ENCODE assay signal across 20 cellular contexts in genomic region chr16:13435873-13436474, GRCh38.
DNase-seq lines count a peak whose midpoint lies in the region; ATAC-seq, FAIRE-seq and TF ChIP-seq lines count a peak whose summit lies in the region.
"Had no signal": no experiment of that assay in that cellular context is flagged by ENCODE, and none has a peak within 500 bp of the region (broad histone marks: within the 10 kb centered on the region; RNA-seq: fewer than 3 reads in every experiment).

No MANE protein-coding gene starts in this region.

- H3K23ac ChIP-seq in mesenchymal stem cell (ENCODE audit: low read length in 2 of 2) = no peak overlapping the region

- intact Hi-C loops in GM12878 (cut with micrococcal nuclease; ENCODE audit: unreplicated experiment) (no loop called here), aorta (cut with DNase I) (no loop called here), left cardiac atrium (cut with DNase I) (no loop called here)

- peak; percentile 6 for ATAC-seq in HG03354 (IDR thresholded peaks at IDR 0.05; ENCODE audit: poor library complexity, severe bottlenecking, unreplicated experiment)
- peak; percentile 42 for ATAC-seq in GM12878
- ATAC-seq in aorta (ENCODE audit: low FRiP score) = no peak
- no peak for ATAC-seq in effector memory CD8-positive, alpha-beta T cell (replicated peaks)
- ATAC-seq in left cardiac atrium = no peak
- ATAC-seq: left lung; naive thymus-derived CD8-positive, alpha-beta T cell; sciatic nerve had no signal

- BruUV-seq in GM12878 (replicated peaks; lab: Mats Ljungman, UMichigan) = no TSS peak

- TF ChIP-seq RAD21 in GM12878 (IDR thresholded peaks at IDR 0.05; ENCODE audit: insufficient read depth, low read depth, low read length) = peak; percentile 65

- no peaks in the 10 kb centered on the region for H3K9me2 ChIP-seq in DOHH2 (replicated peaks; ENCODE audit: control insufficient read depth, low read length)

- no peak for TF ChIP-seq POLR2A in GM12878 (IDR thresholded peaks at IDR 0.05; ENCODE audit: low read depth, low read length)

- RAD21 ChIA-PET in GM12878 (lab: Charles Lee; ENCODE audit: unreplicated experiment) = interaction anchor here (0.8 to 6.0 kb wide), 16 partner anchors 17 to 1341 kb away, joined by 3 to 60 read pairs (median 4); no protein-coding TSS in a partner anchor

- no peak overlapping the region for H3K14ac ChIP-seq in mesenchymal stem cell (ENCODE audit: low read length in 2 of 2)

- no peaks in the 10 kb centered on the region for H3K4me1 Mint-ChIP-seq in effector memory CD8-positive, alpha-beta T cell (ENCODE audit: low read depth in 2 of 2)
- H3K4me1 Mint-ChIP-seq: naive thymus-derived CD8-positive, alpha-beta T cell had no signal

- H3K9me3 ChIP-seq in DOHH2 (ENCODE audit: control insufficient read depth, insufficient read depth, low read length) (no peaks in the 10 kb centered on the region), GM12878 (replicated peaks; ENCODE audit: control insufficient read depth, insufficient read depth, low read length) (no peaks in the 10 kb centered on the region; the same call in 1 of the 3 replicates), mesenchymal stem cell (ENCODE audit: control insufficient read depth, low read length) (no peaks in the 10 kb centered on the region), aorta (ENCODE audit: control insufficient read depth, low read length) (no peaks in the 10 kb centered on the region)
- H3K9me3 ChIP-seq: left lung had no signal

- TF ChIP-seq CTCF in DOHH2 (IDR thresholded peaks at IDR 0.05; ENCODE audit: low read depth, low read length, poor library complexity, severe bottlenecking) = peak; percentile 57
- peak; percentile 21 to 37 (median 25); a peak in 4 of 6 replicates for TF ChIP-seq CTCF in GM12878 (IDR thresholded peaks at IDR 0.05 in 2 of 3, conservative IDR thresholded peaks at IDR 0.05 in 1 of 3; ENCODE audit: control insufficient read depth in 2 of 3, extremely low read depth in 1 of 3, insufficient read depth in 1 of 3, low read depth in 3 of 3, low read length in 3 of 3)

- 38% methylated on average over 3 of the region's 3 CpGs for WGBS in GM12878 (ENCODE audit: insufficient coverage, insufficient replicate concordance, low lambda C conversion rate, missing lambda C conversion rate)
- WGBS in mesenchymal stem cell = 52% methylated on average over 3 of the region's 3 CpGs
- 83 to 90% methylated on average over 3 of the region's 3 CpGs for WGBS in aorta, 2 donors

- H2AK5ac ChIP-seq in mesenchymal stem cell (ENCODE audit: low read length, severe bottlenecking) = peak overlapping the region; percentile 92

- no peak overlapping the region for H2BK120ac ChIP-seq in mesenchymal stem cell (ENCODE audit: low read depth, low read length)

- in situ Hi-C loops in GM12878 (cut with MboI) = no loop called here

- H4K8ac ChIP-seq in mesenchymal stem cell (ENCODE audit: low read length) = no peak overlapping the region

- no peaks in the 10 kb centered on the region for H3K79me2 ChIP-seq in DOHH2 (ENCODE audit: control insufficient read depth, low read length)
- no peaks in the 10 kb centered on the region for H3K79me2 ChIP-seq in GM12878 (ENCODE audit: control insufficient read depth, insufficient read depth, low read length)

- no peak overlapping the region for H3K4me3 Mint-ChIP-seq in effector memory CD8-positive, alpha-beta T cell
- H3K4me3 Mint-ChIP-seq: naive thymus-derived CD8-positive, alpha-beta T cell; stimulated activated naive CD8-positive, alpha-beta T cell treated with anti-CD3 and anti-CD28 coated beads, Interleukin-15, Interleukin-2, amounts not matched to agents 100 ng/mL and 50 ng/mL, for 24 hours had no signal

- H3K4me3 ChIP-seq in DOHH2 (ENCODE audit: low read length) = no peak overlapping the region
- no peak overlapping the region for H3K4me3 ChIP-seq in GM12878
- H3K4me3 ChIP-seq in mesenchymal stem cell (ENCODE audit: insufficient read depth in 1 of 2, low read depth in 1 of 2, low read length in 2 of 2) = no peak overlapping the region
- H3K4me3 ChIP-seq in aorta (ENCODE audit: low read length in 2 of 2) = no peak overlapping the region
- H3K4me3 ChIP-seq: left lung had no signal

- no peak overlapping the region for H4K91ac ChIP-seq in mesenchymal stem cell (ENCODE audit: low read length)

- no peak overlapping the region for H2BK12ac ChIP-seq in mesenchymal stem cell (ENCODE audit: low read length in 2 of 2)

- no peaks in the 10 kb centered on the region for H3F3A ChIP-seq in DOHH2 (ENCODE audit: control insufficient read depth, insufficient read depth)

- H2BK5ac ChIP-seq in mesenchymal stem cell (ENCODE audit: low read depth, low read length, poor library complexity, severe bottlenecking) = peak overlapping the region; percentile 19

- peaks cover 14% of the 10 kb centered on the region for H3K4me1 ChIP-seq in DOHH2 (ENCODE audit: control insufficient read depth, low read length)
- H3K4me1 ChIP-seq in GM12878 (ENCODE audit: control insufficient read depth, insufficient read depth, low read length) = peaks cover 20% of the 10 kb centered on the region
- peaks cover 10% of the 10 kb centered on the region for H3K4me1 ChIP-seq in mesenchymal stem cell (ENCODE audit: control insufficient read depth, insufficient read depth, low read depth, low read length)
- no peaks in the 10 kb centered on the region for H3K4me1 ChIP-seq in aorta (ENCODE audit: control insufficient read depth in 1 of 2, insufficient read depth in 2 of 2, low read length in 2 of 2)
- H3K4me1 ChIP-seq: left lung had no signal

- no peak overlapping the region for H3K27ac ChIP-seq in DOHH2 (ENCODE audit: low read depth, low read length)
- H3K27ac ChIP-seq in GM12878 (ENCODE audit: control insufficient read depth, insufficient read depth) = peak overlapping the region; percentile 28; the same call in 1 of the 2 replicates
- H3K27ac ChIP-seq in mesenchymal stem cell (ENCODE audit: low read length, poor library complexity, severe bottlenecking) = peak overlapping the region; percentile 46
- H3K27ac ChIP-seq in aorta (ENCODE audit: low read depth in 1 of 2, low read length in 2 of 2) = no peak overlapping the region
- H3K27ac ChIP-seq: left lung had no signal

- no peak overlapping the region for H3K4ac ChIP-seq in mesenchymal stem cell (ENCODE audit: low read depth in 1 of 2, low read length in 2 of 2)

- H2AFZ ChIP-seq in GM12878 (ENCODE audit: control insufficient read depth, low read depth, low read length) (no peak overlapping the region; the same call in 1 of the 2 replicates), mesenchymal stem cell (ENCODE audit: low read depth, low read length) (no peak overlapping the region)

- no peak overlapping the region for H3K4me2 ChIP-seq in DOHH2 (ENCODE audit: low read length)
- no peak overlapping the region for H3K4me2 ChIP-seq in GM12878 (ENCODE audit: control insufficient read depth, insufficient read depth)
- no peak overlapping the region for H3K4me2 ChIP-seq in mesenchymal stem cell (ENCODE audit: low read length, poor library complexity, severe bottlenecking)

- H4K20me1 ChIP-seq in DOHH2 (ENCODE audit: control insufficient read depth, insufficient read depth, low read depth, low read length) (no peaks in the 10 kb centered on the region), GM12878 (ENCODE audit: control insufficient read depth, insufficient read depth) (no peaks in the 10 kb centered on the region)

- no peak for FAIRE-seq in GM12878 (lab: Jason Lieb, UNC)
- FAIRE-seq: frontal cortex had no signal

- no peak overlapping the region for H3K27ac Mint-ChIP-seq in effector memory CD8-positive, alpha-beta T cell
- H3K27ac Mint-ChIP-seq: naive thymus-derived CD8-positive, alpha-beta T cell; stimulated activated naive CD8-positive, alpha-beta T cell treated with anti-CD3 and anti-CD28 coated beads, Interleukin-15, Interleukin-2, amounts not matched to agents 100 ng/mL and 50 ng/mL, for 24 hours had no signal

- H3K36me3 ChIP-seq in DOHH2 (ENCODE audit: control insufficient read depth, low read length) (no peaks in the 10 kb centered on the region), GM12878 (ENCODE audit: control insufficient read depth in 2 of 2, insufficient read depth in 2 of 2, low read length in 1 of 2) (no peaks in the 10 kb centered on the region), mesenchymal stem cell (ENCODE audit: control insufficient read depth in 1 of 2, insufficient read depth in 2 of 2, low read depth in 1 of 2, low read length in 2 of 2) (no peaks in the 10 kb centered on the region), aorta (ENCODE audit: control insufficient read depth in 1 of 2, insufficient read depth in 2 of 2, low read length in 1 of 2) (no peaks in the 10 kb centered on the region)
- H3K36me3 ChIP-seq: left lung had no signal

- CTCF ChIA-PET in GM12878 (lab: Yijun Ruan, JAX) = interaction anchor here (0.6 to 5.3 kb wide), 13 partner anchors 9 to 977 kb away, joined by 3 to 53 read pairs (median 4); partner anchors contain the start of gene ERCC4

- H3K27me3 Mint-ChIP-seq in effector memory CD8-positive, alpha-beta T cell = no peaks in the 10 kb centered on the region
- H3K27me3 Mint-ChIP-seq: stimulated activated naive CD8-positive, alpha-beta T cell treated with anti-CD3 and anti-CD28 coated beads, Interleukin-15, Interleukin-2, amounts not matched to agents 100 ng/mL and 50 ng/mL, for 24 hours had no signal

- peaks cover 0 to 1% of the 10 kb centered on the region in 2 donors for H3K9me3 Mint-ChIP-seq in effector memory CD8-positive, alpha-beta T cell

- DNase-seq in GM12878 (ENCODE audit: low read depth, low spot score) (no peak), mesenchymal stem cell (no peak), aorta (no peak), left cardiac atrium (no peak), NCI-H2107 treated with DMSO at 0.1 percent for 48 hours (lab: John Stamatoyannopoulos, UW; ENCODE audit: unreplicated experiment) (no peak)
- DNase-seq in effector memory CD8-positive, alpha-beta T cell = no peak
- DNase-seq: activated CD8-positive, alpha-beta memory T cell treated with anti-CD3 and anti-CD28 coated beads for 24 hours; activated gamma-delta T cell treated with Interleukin-2 at 50 U/mL for 16 hours; C1 segment of cervical spinal cord; effector memory CD4-positive, alpha-beta T cell; left lung; naive thymus-derived CD8-positive, alpha-beta T cell; NCI-H1417 treated with DMSO at 0.1 percent for 48 hours; NCI-H510A; Right ventricle myocardium superior had no signal

- no peaks in the 10 kb centered on the region for H3K36me3 Mint-ChIP-seq in effector memory CD8-positive, alpha-beta T cell (ENCODE audit: insufficient read depth)
- H3K36me3 Mint-ChIP-seq: naive thymus-derived CD8-positive, alpha-beta T cell had no signal

- no peak overlapping the region for H3K18ac ChIP-seq in mesenchymal stem cell (ENCODE audit: low read depth in 1 of 2, low read length in 2 of 2)

- POLR2A ChIA-PET in GM12878 (lab: Charles Lee) = interaction anchor here (1.2 to 2.0 kb wide), 2 partner anchors 10 to 17 kb away, joined by 3 to 5 read pairs; no protein-coding TSS in a partner anchor

- H3K9ac ChIP-seq in GM12878 (ENCODE audit: control insufficient read depth, insufficient read depth, low read length) = no peak overlapping the region
- no peak overlapping the region for H3K9ac ChIP-seq in mesenchymal stem cell (ENCODE audit: low read length)

- no peak for TF ChIP-seq EP300 in GM12878 (IDR thresholded peaks at IDR 0.05; ENCODE audit: borderline replicate concordance in 1 of 2, control insufficient read depth in 1 of 2, low read depth in 2 of 2, low read length in 2 of 2)

- H3K27me3 ChIP-seq in DOHH2 (ENCODE audit: control insufficient read depth, low read length) (no peaks in the 10 kb centered on the region), GM12878 (replicated peaks in 1 of 2; ENCODE audit: control insufficient read depth in 2 of 2, insufficient read depth in 2 of 2, low read length in 1 of 2) (no peaks in the 10 kb centered on the region), mesenchymal stem cell (ENCODE audit: control insufficient read depth in 1 of 2, insufficient read depth in 1 of 2, low read length in 2 of 2) (no peaks in the 10 kb centered on the region), aorta (ENCODE audit: control insufficient read depth in 1 of 2, insufficient read depth in 2 of 2, low read length in 1 of 2) (no peaks in the 10 kb centered on the region)
- H3K27me3 ChIP-seq: left lung had no signal

- SMC1A ChIA-PET in GM12878 (lab: Charles Lee; ENCODE audit: uncharacterized antibody, unreplicated experiment) = interaction anchor here (0.6 to 9.6 kb wide), 21 partner anchors 9 to 684 kb away, joined by 3 to 105 read pairs (median 4); no protein-coding TSS in a partner anchor

- H3K79me1 ChIP-seq in mesenchymal stem cell (replicated peaks; ENCODE audit: low read length, poor library complexity, severe bottlenecking) = no peaks in the 10 kb centered on the region

- no peak overlapping the region for H2BK15ac ChIP-seq in mesenchymal stem cell (ENCODE audit: low read depth, poor library complexity, severe bottlenecking)

Comparison
In these comparisons a context has a peak if more than half of its experiments do, and no peak if none do; other contexts are left out.
1. H3K27ac ChIP-seq: peak in GM12878 (single experiment) and mesenchymal stem cell (single experiment); none in DOHH2 (single experiment) and aorta (0 of 2).
2. ATAC-seq: peak in HG03354 (single experiment) and GM12878 (single experiment); none in aorta (single experiment), effector memory CD8-positive, alpha-beta T cell (single experiment) and left cardiac atrium (0 of 2).